ENCODE assay signal across 7 cellular contexts in genomic region chr4:38523524-38524448, GRCh38.
A peak's percentile ranks its signal among the peaks of the same experiment; 100 is the strongest.
DNase-seq lines count a peak whose midpoint lies in the region; ATAC-seq and TF ChIP-seq lines count a peak whose summit lies in the region.

No MANE protein-coding gene starts in this region.

- H3K4me3 Mint-ChIP-seq in T-helper 2 cell treated with Interferon-gamma antibody and Interleukin-4, amounts not matched to agents 5 μg/mL and 100 μg/mL, for 36 hours: peak overlapping the region; percentile 40
- H3K4me3 Mint-ChIP-seq in WTC11: no peak overlapping the region

- H3K27ac ChIP-seq in upper lobe of left lung: peak overlapping the region in 3 of 4 donors; percentile 18 to 61 (median 53)

- peaks cover 26% of the 10 kb centered on the region for H3K27me3 Mint-ChIP-seq in T-helper 2 cell treated with Interferon-gamma antibody and Interleukin-4, amounts not matched to agents 5 μg/mL and 100 μg/mL, for 36 hours (ENCODE audit: low read depth)
- no peaks in the 10 kb centered on the region for H3K27me3 Mint-ChIP-seq in WTC11 (ENCODE audit: low read depth)

- no peak for TF ChIP-seq CTCF in fibroblast of villous mesenchyme (IDR thresholded peaks at IDR 0.05; ENCODE audit: insufficient read depth, low read depth, low read length)
- TF ChIP-seq CTCF in upper lobe of left lung (IDR thresholded peaks at IDR 0.05): no peak
- no peak for TF ChIP-seq CTCF in WTC11 (IDR thresholded peaks at IDR 0.05)

- no peak for TF ChIP-seq POLR2A in upper lobe of left lung (IDR thresholded peaks at IDR 0.05)

- peaks cover 9% of the 10 kb centered on the region for H3K4me1 Mint-ChIP-seq in T-helper 2 cell treated with Interferon-gamma antibody and Interleukin-4, amounts not matched to agents 5 μg/mL and 100 μg/mL, for 36 hours (ENCODE audit: low read depth)
- no peaks in the 10 kb centered on the region for H3K4me1 Mint-ChIP-seq in WTC11

- ATAC-seq in GM19324 (IDR thresholded peaks at IDR 0.05; ENCODE audit: low FRiP score, unreplicated experiment) (peak; percentile 95), HG03060 (IDR thresholded peaks at IDR 0.05; ENCODE audit: low read depth, unreplicated experiment) (peak; percentile 95), upper lobe of left lung (ENCODE audit: low FRiP score in 2 of 2) (peak; percentile 46 to 67), WTC11 (no peak)

- POLR2A ChIA-PET in WTC11 (lab: Charles Lee): no interaction called here

- H3K4me1 ChIP-seq in upper lobe of left lung: peaks cover 0 to 8% (median 0%) of the 10 kb centered on the region in 4 donors

- no peaks in the 10 kb centered on the region for H3K27me3 ChIP-seq in upper lobe of left lung

- H3K36me3 Mint-ChIP-seq in T-helper 2 cell treated with Interferon-gamma antibody and Interleukin-4, amounts not matched to agents 5 μg/mL and 100 μg/mL, for 36 hours (ENCODE audit: low read depth): peaks cover 2% of the 10 kb centered on the region
- no peaks in the 10 kb centered on the region for H3K36me3 Mint-ChIP-seq in WTC11

- peak; percentile 75 for DNase-seq in T-helper 2 cell treated with Interferon-gamma antibody and Interleukin-4, amounts not matched to agents 5 μg/mL and 100 μg/mL, for 36 hours (ENCODE audit: low spot score)
- DNase-seq in fibroblast of villous mesenchyme (ENCODE audit: low read depth) (peak; percentile 8), upper lobe of left lung (no peak), WTC11 (ENCODE audit: low spot score) (no peak), DMS114 treated with DMSO at 0.1 percent for 48 hours (lab: John Stamatoyannopoulos, UW; ENCODE audit: unreplicated experiment) (no peak)

- no peak overlapping the region for H3K4me3 ChIP-seq in fibroblast of villous mesenchyme (ENCODE audit: low read depth, low read length)
- peak overlapping the region in 1 of 4 donors; percentile 5 for H3K4me3 ChIP-seq in upper lobe of left lung

- WGBS in upper lobe of left lung, 2 donors: 67 to 77% methylated on average over 16 of the region's 16 CpGs

- CTCF ChIA-PET in WTC11 (lab: Charles Lee): interaction anchor here (0.6 kb wide), 1 partner anchor 459 kb away, joined by 4 read pairs; no protein-coding TSS in a partner anchor

- H3K36me3 ChIP-seq in upper lobe of left lung: no peaks in the 10 kb centered on the region

- no peak for TF ChIP-seq EP300 in upper lobe of left lung (IDR thresholded peaks at IDR 0.05)

- H3K27ac Mint-ChIP-seq in T-helper 2 cell treated with Interferon-gamma antibody and Interleukin-4, amounts not matched to agents 5 μg/mL and 100 μg/mL, for 36 hours: peak overlapping the region; percentile 74
- no peak overlapping the region for H3K27ac Mint-ChIP-seq in WTC11

- no peaks in the 10 kb centered on the region for H3K9me3 Mint-ChIP-seq in T-helper 2 cell treated with Interferon-gamma antibody and Interleukin-4, amounts not matched to agents 5 μg/mL and 100 μg/mL, for 36 hours
- H3K9me3 Mint-ChIP-seq in WTC11: peaks cover 29% of the 10 kb centered on the region

- H3K9me3 ChIP-seq in upper lobe of left lung: no peaks in the 10 kb centered on the region

TF ChIP-seq in WTC11, 78 proteins besides CTCF, POLR2A, EP300 and RAD21:
- TF ChIP-seq NR2C2 (CRISPR knock-in tag; IDR thresholded peaks at IDR 0.05) (no peak), SMAD4 (CRISPR knock-in tag; IDR thresholded peaks at IDR 0.05) (no peak), ERG (CRISPR knock-in tag; IDR thresholded peaks at IDR 0.05) (no peak), SOX15 (CRISPR knock-in tag; IDR thresholded peaks at IDR 0.05) (no peak), ZNF263 (CRISPR knock-in tag; IDR thresholded peaks at IDR 0.05; ENCODE audit: low read depth) (no peak), MAX (CRISPR knock-in tag; IDR thresholded peaks at IDR 0.05) (no peak), NFE2L1 (CRISPR knock-in tag; IDR thresholded peaks at IDR 0.05) (no peak), ATF3 (CRISPR knock-in tag; conservative IDR thresholded peaks at IDR 0.05) (no peak), TEAD1 (CRISPR knock-in tag; IDR thresholded peaks at IDR 0.05) (no peak), EMX1 (CRISPR knock-in tag; IDR thresholded peaks at IDR 0.05) (no peak), FOXP4 (CRISPR knock-in tag; IDR thresholded peaks at IDR 0.05) (no peak), CDX4 (CRISPR knock-in tag; IDR thresholded peaks at IDR 0.05; ENCODE audit: borderline replicate concordance) (no peak), MYBL2 (CRISPR knock-in tag; IDR thresholded peaks at IDR 0.05) (no peak), TCF7 (CRISPR knock-in tag; IDR thresholded peaks at IDR 0.05; ENCODE audit: low read depth) (no peak), ZBTB43 (CRISPR knock-in tag; IDR thresholded peaks at IDR 0.05) (no peak), FOXJ3 (CRISPR knock-in tag; IDR thresholded peaks at IDR 0.05; ENCODE audit: borderline replicate concordance) (no peak)

Comparison
In these comparisons a context has a peak if more than half of its experiments do, and no peak if none do; other contexts are left out.
1. DNase-seq: peak in T-helper 2 cell treated with Interferon-gamma antibody and Interleukin-4, amounts not matched to agents 5 μg/mL and 100 μg/mL, for 36 hours (single experiment) and fibroblast of villous mesenchyme (single experiment); none in upper lobe of left lung (0 of 2), WTC11 (single experiment) and DMS114 treated with DMSO at 0.1 percent for 48 hours (single experiment).